Comparison of ENCODE assay signal across 6 cellular contexts in genomic region chr12:6915023-6915788, GRCh38. TPM values are rescaled to one million over a fixed set of nuclear protein-coding genes. Genes with fewer than 3 reads are reported as not detected.
DNase-seq lines count a peak whose midpoint lies in the region; ATAC-seq and TF ChIP-seq lines count a peak whose summit lies in the region.

No MANE protein-coding gene starts in this region.

- ATAC-seq in thoracic aorta (ENCODE audit: insufficient number of reproducible peaks, low FRiP score, low read depth) = no peak

- H3K9me3 ChIP-seq in thoracic aorta = no peaks in the 10 kb centered on the region

- DNase-seq in EL = peak; percentile 64
- DNase-seq in NCI-H82 (lab: John Stamatoyannopoulos, UW) = peak; percentile 99
- DNase-seq in foreskin fibroblast = peak in 1 of 2 donors; percentile 55
- DNase-seq in thoracic aorta (ENCODE audit: low spot score) = no peak
- no peak for DNase-seq in UCSD-AML1 (lab: John Stamatoyannopoulos, UW; ENCODE audit: unreplicated experiment)
- DNase-seq in LoVo (ENCODE audit: low spot score) = no peak

- no peaks in the 10 kb centered on the region for H3K27me3 ChIP-seq in thoracic aorta (replicated peaks; ENCODE audit: insufficient read depth)

- peaks cover 16 to 18% of the 10 kb centered on the region in 2 donors for H3K4me1 ChIP-seq in thoracic aorta (ENCODE audit: control insufficient read depth in 1 of 2, low read depth in 2 of 2)

- H3K4me3 ChIP-seq in foreskin fibroblast (ENCODE audit: low read depth in 1 of 2, low read length in 2 of 2) (peak overlapping the region; percentile 67 to 69), thoracic aorta (peak overlapping the region; percentile 99)

- TF ChIP-seq CTCF in foreskin fibroblast (IDR thresholded peaks at IDR 0.05; ENCODE audit: low read depth, low read length) = no peak
- no peak for TF ChIP-seq CTCF in thoracic aorta (IDR thresholded peaks at IDR 0.05)

- peaks cover 13% of the 10 kb centered on the region for H3K36me3 ChIP-seq in thoracic aorta

- peak overlapping the region; percentile 94 for H3K27ac ChIP-seq in thoracic aorta

RNA-seq across cellular contexts. Expression of gene ENO2, which starts 0.8 kb away (rescaled TPM):
- 10 to 100 TPM; 53.6 to 57.9 TPM for total RNA-seq in thoracic aorta

RNA-seq across cellular contexts. Expression of gene LRRC23, which starts 10.6 kb away (rescaled TPM):
- 1 to 10 TPM; 8.5 TPM for total RNA-seq in thoracic aorta

RNA-seq across cellular contexts. Expression of gene ATN1, which starts 12.6 kb away (rescaled TPM):
- 100 to 1,000 TPM; 109 to 163 TPM for total RNA-seq in thoracic aorta

RNA-seq across cellular contexts. Expression of gene RNU7-1, which starts 28.4 kb away (rescaled TPM):
- not detected for total RNA-seq in thoracic aorta

RNA-seq across cellular contexts. Expression of gene C12orf57, which starts 28.6 kb away (rescaled TPM):
- total RNA-seq in thoracic aorta = 100 to 1,000 TPM; 370 to 416 TPM

Comparison
In these comparisons a context has a peak if more than half of its experiments do, and no peak if none do; other contexts are left out.
1. DNase-seq: peak in EL (single experiment) and NCI-H82 (single experiment); none in thoracic aorta (single experiment), UCSD-AML1 (single experiment) and LoVo (single experiment).